ENCODE assay signal across 9 cellular contexts in the genomic region with DNA sequence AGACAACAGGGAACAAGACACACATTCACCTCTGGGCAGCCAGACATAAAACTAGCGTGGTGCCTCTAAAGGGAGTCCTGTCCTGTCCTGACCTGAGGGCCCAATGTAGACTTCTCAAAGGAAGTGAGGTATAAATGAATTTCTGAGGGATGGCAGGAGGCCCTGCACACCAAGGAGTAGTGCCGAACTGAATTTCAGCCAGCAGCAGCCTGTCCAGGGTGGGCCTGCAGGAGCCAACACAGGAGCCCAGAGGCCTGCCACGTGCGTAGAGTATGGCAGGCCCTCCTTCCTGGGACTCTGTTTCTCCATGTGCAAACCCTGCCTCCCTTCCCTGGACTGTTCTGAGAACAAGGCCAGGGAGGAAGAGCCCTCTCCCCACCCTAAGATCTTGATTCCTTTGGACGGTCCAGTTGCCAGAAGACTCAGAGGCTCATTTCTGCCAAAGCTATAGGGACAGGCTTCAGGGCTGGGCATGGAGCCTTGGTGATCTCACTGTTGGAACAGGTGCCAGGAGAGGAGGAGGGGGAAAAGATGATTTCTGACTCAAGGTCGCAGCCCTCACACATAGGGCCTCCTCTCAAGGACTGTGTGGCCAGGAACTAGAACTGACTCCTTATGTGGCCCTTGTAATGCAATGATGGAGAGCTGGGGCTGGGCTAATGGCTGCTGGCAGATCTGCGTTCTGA. TPM values are rescaled to one million over a fixed set of nuclear protein-coding genes. Genes with fewer than 3 reads are reported as not detected.
DNase-seq lines count a peak whose midpoint lies in the region; ATAC-seq and TF ChIP-seq lines count a peak whose summit lies in the region.
"Had no signal": no experiment of that assay in that cellular context is flagged by ENCODE, and none has a peak within 500 bp of the region (broad histone marks: within the 10 kb centered on the region; RNA-seq: fewer than 3 reads in every experiment).

No MANE protein-coding gene starts in this region.

- H3K27ac Mint-ChIP-seq in activated T-helper 17 cell treated with anti-CD3 and anti-CD28 coated beads, Interleukin-2, amount 50 U/mL, for 72 hours, result no peak overlapping the region
- H3K27ac Mint-ChIP-seq in stimulated activated memory B cell treated with anti-CD40 and anti-IgM and Interleukin-4, amounts not matched to agents 10 μg/mL and 1 μg/mL and 100 μg/mL, for 72 hours, result no peak overlapping the region

- intact Hi-C loops in heart right ventricle (cut with DNase I) (no loop called here), psoas muscle (cut with DNase I) (no loop called here)

- 56 to 68% methylated on average over 7 of the region's 7 CpGs for WGBS in heart right ventricle, 2 donors
- WGBS in psoas muscle, 3 donors, result 40 to 63% (median 52%) methylated on average over 7 of the region's 7 CpGs

- H3K4me3 Mint-ChIP-seq in activated T-helper 17 cell treated with anti-CD3 and anti-CD28 coated beads, Interleukin-2, amount 50 U/mL, for 72 hours, result peak overlapping the region; percentile 72
- H3K4me3 Mint-ChIP-seq in stimulated activated memory B cell treated with anti-CD40 and anti-IgM and Interleukin-4, amounts not matched to agents 10 μg/mL and 1 μg/mL and 100 μg/mL, for 72 hours, result no peak overlapping the region

- peaks cover 10% of the 10 kb centered on the region for H3K4me1 Mint-ChIP-seq in activated T-helper 17 cell treated with anti-CD3 and anti-CD28 coated beads, Interleukin-2, amount 50 U/mL, for 72 hours
- H3K4me1 Mint-ChIP-seq in stimulated activated memory B cell treated with anti-CD40 and anti-IgM and Interleukin-4, amounts not matched to agents 10 μg/mL and 1 μg/mL and 100 μg/mL, for 72 hours, result peaks cover 24% of the 10 kb centered on the region

- H3K9me3 ChIP-seq in heart right ventricle (no peaks in the 10 kb centered on the region), psoas muscle (no peaks in the 10 kb centered on the region)

- H3K36me3 Mint-ChIP-seq in activated T-helper 17 cell treated with anti-CD3 and anti-CD28 coated beads, Interleukin-2, amount 50 U/mL, for 72 hours (ENCODE audit: low read depth), result no peaks in the 10 kb centered on the region
- no peaks in the 10 kb centered on the region for H3K36me3 Mint-ChIP-seq in stimulated activated memory B cell treated with anti-CD40 and anti-IgM and Interleukin-4, amounts not matched to agents 10 μg/mL and 1 μg/mL and 100 μg/mL, for 72 hours

- H3K4me3 ChIP-seq in heart right ventricle, result no peak overlapping the region
- peak overlapping the region; percentile 70 for H3K4me3 ChIP-seq in psoas muscle

- H3K9me3 Mint-ChIP-seq in activated T-helper 17 cell treated with anti-CD3 and anti-CD28 coated beads, Interleukin-2, amount 50 U/mL, for 72 hours, result no peaks in the 10 kb centered on the region
- no peaks in the 10 kb centered on the region for H3K9me3 Mint-ChIP-seq in stimulated activated memory B cell treated with anti-CD40 and anti-IgM and Interleukin-4, amounts not matched to agents 10 μg/mL and 1 μg/mL and 100 μg/mL, for 72 hours

- no peak for ATAC-seq in activated T-helper 17 cell treated with anti-CD3 and anti-CD28 coated beads, Interleukin-2, amount 50 U/mL, for 72 hours (replicated peaks)
- ATAC-seq in heart right ventricle, result peak in 7 of 8 donors; percentile 7 to 41 (median 15)
- ATAC-seq in psoas muscle, result peak; percentile 45 to 60 (median 50)
- ATAC-seq in stimulated activated memory B cell treated with anti-CD40 and anti-IgM and Interleukin-4, amounts not matched to agents 10 μg/mL and 1 μg/mL and 100 μg/mL, for 72 hours, result no peak
- no peak for ATAC-seq in HG03280 (IDR thresholded peaks at IDR 0.05; ENCODE audit: unreplicated experiment)

- H3K36me3 ChIP-seq in heart right ventricle, result peaks cover 0 to 15% (median 0%) of the 10 kb centered on the region in 9 donors
- H3K36me3 ChIP-seq in psoas muscle (ENCODE audit: insufficient read depth in 1 of 2, low read depth in 1 of 2), result no peaks in the 10 kb centered on the region

- H3K4me1 ChIP-seq in heart right ventricle (peaks cover 2 to 38% (median 26%) of the 10 kb centered on the region in 9 donors), psoas muscle (peaks cover 32% of the 10 kb centered on the region)

- H3K27ac ChIP-seq in heart right ventricle (peak overlapping the region; percentile 81 to 99 (median 92)), psoas muscle (peak overlapping the region; percentile 96)

- peak; percentile 35 for DNase-seq in GM04504 (ENCODE audit: low read depth)
- peak; percentile 45 to 58 for DNase-seq in heart right ventricle
- peak; percentile 70 to 79 for DNase-seq in psoas muscle
- no peak for DNase-seq in NK-92 treated with Interleukin-12 subunit alpha and Interleukin-12 subunit beta, amount 100 ng/mL, for 24 hours (lab: John Stamatoyannopoulos, UW)
- no peak for DNase-seq in NCI-H187 (lab: John Stamatoyannopoulos, UW)

- H3K27me3 Mint-ChIP-seq in activated T-helper 17 cell treated with anti-CD3 and anti-CD28 coated beads, Interleukin-2, amount 50 U/mL, for 72 hours, result peaks cover 8% of the 10 kb centered on the region
- H3K27me3 Mint-ChIP-seq in stimulated activated memory B cell treated with anti-CD40 and anti-IgM and Interleukin-4, amounts not matched to agents 10 μg/mL and 1 μg/mL and 100 μg/mL, for 72 hours, result peaks cover 51% of the 10 kb centered on the region

- TF ChIP-seq CTCF in heart right ventricle (IDR thresholded peaks at IDR 0.05) (no peak), psoas muscle (IDR thresholded peaks at IDR 0.05) (no peak)

- peaks cover 0 to 11% (median 0%) of the 10 kb centered on the region in 7 donors for H3K27me3 ChIP-seq in heart right ventricle
- H3K27me3 ChIP-seq in psoas muscle (ENCODE audit: insufficient read depth in 3 of 3, low read length in 2 of 3), result no peaks in the 10 kb centered on the region

RNA-seq across cellular contexts. Expression of a gene that starts 1.8 kb away (rescaled TPM):
- not detected for total RNA-seq in activated T-helper 17 cell treated with anti-CD3 and anti-CD28 coated beads, Interleukin-2, amount 50 U/mL, for 72 hours
- total RNA-seq in heart right ventricle (1,000 to 10,000 TPM; 2,977 to 6,049 (median 4,967) TPM), psoas muscle (1,000 to 10,000 TPM in 2 of 4 donors, 100 to 1,000 TPM in 2; 467 to 4,001 (median 1,634) TPM)
- polyA plus RNA-seq in heart right ventricle (1,000 to 10,000 TPM; 5,936 to 6,968 TPM), psoas muscle (1,000 to 10,000 TPM; 1,537 to 3,507 (median 3,423) TPM)
- total RNA-seq: activated CD8-positive, alpha-beta memory T cell treated with anti-CD3 and anti-CD28 coated beads for 36 hours had no signal

RNA-seq across cellular contexts. Expression of a gene that starts 38.4 kb away (rescaled TPM):
- total RNA-seq in activated T-helper 17 cell treated with anti-CD3 and anti-CD28 coated beads, Interleukin-2, amount 50 U/mL, for 72 hours, result under 1 TPM in 1 of 2 donors, not detected in 1; 0.13 TPM
- total RNA-seq in heart right ventricle (1 to 10 TPM in 7 of 10 donors, under 1 TPM in 3; 0.71 to 7.6 (median 1.6) TPM), psoas muscle (10 to 100 TPM; 26.4 to 50.7 (median 30.4) TPM)
- polyA plus RNA-seq in heart right ventricle (1 to 10 TPM; 2.6 to 3.9 TPM), psoas muscle (10 to 100 TPM; 13.4 to 93.4 (median 33.5) TPM)

Comparison
In these comparisons a context has a peak if more than half of its experiments do, and no peak if none do; other contexts are left out.
1. DNase-seq: peak in GM04504 (single experiment), heart right ventricle (2 of 2) and psoas muscle (2 of 2); none in NK-92 treated with Interleukin-12 subunit alpha and Interleukin-12 subunit beta, amount 100 ng/mL, for 24 hours (single experiment) and NCI-H187 (0 of 2).
2. ATAC-seq: peak in heart right ventricle (7 of 8) and psoas muscle (4 of 4); none in activated T-helper 17 cell treated with anti-CD3 and anti-CD28 coated beads, Interleukin-2, amount 50 U/mL, for 72 hours (single experiment), stimulated activated memory B cell treated with anti-CD40 and anti-IgM and Interleukin-4, amounts not matched to agents 10 μg/mL and 1 μg/mL and 100 μg/mL, for 72 hours (single experiment) and HG03280 (single experiment).
3. RNA of a gene that starts 1.8 kb away (total RNA-seq): 2,977 to 6,049 TPM in heart right ventricle and 467 to 4,001 TPM in psoas muscle; not detected in activated T-helper 17 cell treated with anti-CD3 and anti-CD28 coated beads, Interleukin-2, amount 50 U/mL, for 72 hours; every median in the first group is over 100 times any median in the second.